ENCODE assay signal across 1 cellular context in genomic region chr7:101167645-101168411, GRCh38.
TF ChIP-seq lines count a peak whose summit lies in the region.

No MANE protein-coding gene starts in this region.

TF ChIP-seq in GM23338, 12 proteins besides CTCF, POLR2A, EP300 and RAD21:
- TF ChIP-seq ETS1 (IDR thresholded peaks at IDR 0.05) (no peak), NANOG (IDR thresholded peaks at IDR 0.05; ENCODE audit: borderline replicate concordance) (peak; percentile 13; the same call in 1 of the 2 replicates), REST (IDR thresholded peaks at IDR 0.05; ENCODE audit: unreplicated experiment) (no peak)
TF ChIP-seq in GM23338: peak in this region for 1.
